In genomic region chr10:73065441-73065840, GRCh38 we compare ENCODE assay signal across 29 cellular contexts.
"Had no signal": no experiment of that assay in that cellular context is flagged by ENCODE, and none has a peak within 500 bp of the region (broad histone marks: within the 10 kb centered on the region; RNA-seq: fewer than 3 reads in every experiment).

No MANE protein-coding gene starts in this region.

- H3K9ac ChIP-seq: KMS-11 had no signal

- H3K4me3 ChIP-seq: ascending aorta, body of pancreas, SK-N-MC had no signal

- H3K27me3 Mint-ChIP-seq: activated B cell treated with CpG ODN at 0.5 μM for 24 hours; activated CD4-positive, alpha-beta memory T cell treated with anti-CD3 and anti-CD28 coated beads for 36 hours; activated CD4-positive, alpha-beta T cell treated with anti-CD3 and anti-CD28 coated beads, Interleukin-2, amount 10 ng/mL, durations not matched to agents 7 days and 5 days; activated naive CD8-positive, alpha-beta T cell treated with anti-CD3 and anti-CD28 coated beads, Interleukin-2, amount 10 ng/mL, durations not matched to agents 7 days and 5 days; T-cell had no signal

- H3K9me3 ChIP-seq: ascending aorta, body of pancreas had no signal

- DNase-seq: activated B cell treated with CpG ODN at 0.5 μM for 24 hours; activated CD4-positive, alpha-beta memory T cell treated with anti-CD3 and anti-CD28 coated beads for 36 hours; activated CD4-positive, alpha-beta T cell treated with anti-CD3 and anti-CD28 coated beads for 1 hour; activated CD4-positive, alpha-beta T cell treated with anti-CD3 and anti-CD28 coated beads, Interleukin-2, amount 10 ng/mL, durations not matched to agents 7 days and 5 days; activated naive CD4-positive, alpha-beta T cell treated with anti-CD3 and anti-CD28 coated beads, Interleukin-2, amount 50 U/mL, for 16 hours; activated naive CD8-positive, alpha-beta T cell treated with anti-CD3 and anti-CD28 coated beads, Interleukin-2, amount 10 ng/mL, durations not matched to agents 7 days and 5 days; activated T-cell treated with anti-CD3 and anti-CD28 coated beads for 4 hours; activated T-cell treated with anti-CD3 and anti-CD28 coated beads, Interleukin-2, amount 50 U/mL, for 48 hours; body of pancreas; central memory CD4-positive, alpha-beta T cell; NCI-H1092; NCI-H1417 treated with DMSO at 0.1 percent for 48 hours; NCI-H1694; NCI-H2029; NCI-H2107; NCI-H2171 treated with DMSO at 0.1 percent for 48 hours; NCI-H226; NCI-H526; NCI-H82; OCI-M1; RPMI8226; T-cell; T-helper 2 cell; T1000 had no signal

- H3K4me1 ChIP-seq: ascending aorta, body of pancreas had no signal

- H3K27me3 ChIP-seq: ascending aorta, body of pancreas had no signal

- H3K27ac Mint-ChIP-seq: activated B cell treated with CpG ODN at 0.5 μM for 24 hours; activated CD4-positive, alpha-beta memory T cell treated with anti-CD3 and anti-CD28 coated beads for 36 hours; activated CD4-positive, alpha-beta T cell treated with anti-CD3 and anti-CD28 coated beads, Interleukin-2, amount 10 ng/mL, durations not matched to agents 7 days and 5 days; activated naive CD8-positive, alpha-beta T cell treated with anti-CD3 and anti-CD28 coated beads, Interleukin-2, amount 10 ng/mL, durations not matched to agents 7 days and 5 days; T-cell had no signal

- H3K4me3 Mint-ChIP-seq: activated B cell treated with CpG ODN at 0.5 μM for 24 hours; activated CD4-positive, alpha-beta memory T cell treated with anti-CD3 and anti-CD28 coated beads for 36 hours; activated CD4-positive, alpha-beta T cell treated with anti-CD3 and anti-CD28 coated beads, Interleukin-2, amount 10 ng/mL, durations not matched to agents 7 days and 5 days; activated naive CD8-positive, alpha-beta T cell treated with anti-CD3 and anti-CD28 coated beads, Interleukin-2, amount 10 ng/mL, durations not matched to agents 7 days and 5 days; T-cell had no signal

- ATAC-seq: body of pancreas, Panc1, Right ventricle myocardium inferior, T-cell had no signal

- H3K9me3 Mint-ChIP-seq: activated B cell treated with CpG ODN at 0.5 μM for 24 hours; activated CD4-positive, alpha-beta memory T cell treated with anti-CD3 and anti-CD28 coated beads for 36 hours; activated CD4-positive, alpha-beta T cell treated with anti-CD3 and anti-CD28 coated beads, Interleukin-2, amount 10 ng/mL, durations not matched to agents 7 days and 5 days; activated naive CD8-positive, alpha-beta T cell treated with anti-CD3 and anti-CD28 coated beads, Interleukin-2, amount 10 ng/mL, durations not matched to agents 7 days and 5 days; T-cell had no signal
